In the genomic region with DNA sequence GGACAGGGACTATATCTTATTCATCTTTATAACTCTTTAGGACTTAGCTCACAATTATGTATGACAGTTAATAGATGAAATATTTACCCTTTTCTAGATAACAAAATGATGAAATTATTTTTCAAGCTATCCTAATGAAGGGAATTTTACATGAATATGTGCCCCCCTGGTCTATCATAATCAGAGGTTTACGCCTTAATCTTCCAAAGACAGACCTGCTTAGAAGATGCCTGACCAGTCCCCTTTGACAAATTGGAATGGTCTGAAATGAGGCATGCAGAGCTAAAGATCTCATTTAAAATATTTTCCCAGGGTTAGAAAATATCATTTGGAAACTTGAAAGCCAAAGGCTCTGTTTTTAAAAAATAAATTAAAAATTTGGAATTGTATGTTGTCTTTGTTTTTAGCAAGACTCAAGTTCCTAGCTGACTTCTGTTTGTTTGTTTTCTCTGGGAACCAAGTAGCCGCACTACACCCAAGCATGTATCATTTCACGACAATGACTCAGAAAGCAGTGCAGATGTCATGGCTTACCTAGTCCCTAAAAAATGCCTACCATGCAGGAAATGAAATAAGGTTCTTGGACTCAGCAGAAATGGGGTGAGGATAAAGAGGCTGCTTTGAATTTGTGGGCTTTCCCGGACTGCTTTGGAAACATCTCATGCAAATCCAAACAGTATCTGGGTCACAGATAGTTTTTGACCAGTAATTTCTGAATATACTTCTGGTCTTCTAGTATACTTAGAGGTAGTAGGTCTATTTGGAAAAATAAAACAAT, we compare ENCODE assay signal across 1 cellular context.
A peak's percentile ranks its signal among the peaks of the same experiment; 100 is the strongest.
TF ChIP-seq lines count a peak whose summit lies in the region.

No MANE protein-coding gene starts in this region.

TF ChIP-seq in HEK293, 187 proteins besides CTCF, POLR2A, EP300 and RAD21:
- TF ChIP-seq, protein P1, sequence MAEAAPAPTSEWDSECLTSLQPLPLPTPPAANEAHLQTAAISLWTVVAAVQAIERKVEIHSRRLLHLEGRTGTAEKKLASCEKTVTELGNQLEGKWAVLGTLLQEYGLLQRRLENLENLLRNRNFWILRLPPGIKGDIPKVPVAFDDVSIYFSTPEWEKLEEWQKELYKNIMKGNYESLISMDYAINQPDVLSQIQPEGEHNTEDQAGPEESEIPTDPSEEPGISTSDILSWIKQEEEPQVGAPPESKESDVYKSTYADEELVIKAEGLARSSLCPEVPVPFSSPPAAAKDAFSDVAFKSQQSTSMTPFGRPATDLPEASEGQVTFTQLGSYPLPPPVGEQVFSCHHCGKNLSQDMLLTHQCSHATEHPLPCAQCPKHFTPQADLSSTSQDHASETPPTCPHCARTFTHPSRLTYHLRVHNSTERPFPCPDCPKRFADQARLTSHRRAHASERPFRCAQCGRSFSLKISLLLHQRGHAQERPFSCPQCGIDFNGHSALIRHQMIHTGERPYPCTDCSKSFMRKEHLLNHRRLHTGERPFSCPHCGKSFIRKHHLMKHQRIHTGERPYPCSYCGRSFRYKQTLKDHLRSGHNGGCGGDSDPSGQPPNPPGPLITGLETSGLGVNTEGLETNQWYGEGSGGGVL (tag by site-specific recombination; IDR thresholded peaks at IDR 0.05), result no peak
- TF ChIP-seq KLF8 (tag by site-specific recombination; IDR thresholded peaks at IDR 0.05) (0 out of 2 replicates have a peak, but pooled peaks have one; percentile 17), ZNF571 (tag by site-specific recombination; IDR thresholded peaks at IDR 0.05) (no peak), GLI2 (tag by site-specific recombination; IDR thresholded peaks at IDR 0.05; ENCODE audit: borderline replicate concordance, low read depth) (no peak), TRIM28 (IDR thresholded peaks at IDR 0.05; ENCODE audit: borderline replicate concordance, low read length) (no peak), PATZ1 (tag by site-specific recombination; IDR thresholded peaks at IDR 0.05) (no peak), ZNF544 (tag by site-specific recombination; IDR thresholded peaks at IDR 0.05) (no peak), ZFP41 (tag by site-specific recombination; IDR thresholded peaks at IDR 0.05; ENCODE audit: borderline replicate concordance) (no peak), SCRT2 (tag by site-specific recombination; IDR thresholded peaks at IDR 0.05) (no peak), ZNF266 (tag by site-specific recombination; IDR thresholded peaks at IDR 0.05; ENCODE audit: low read depth) (no peak), ZNF549 (tag by site-specific recombination; IDR thresholded peaks at IDR 0.05) (no peak), ZNF121 (tag by site-specific recombination; IDR thresholded peaks at IDR 0.05) (no peak), ZNF837 (tag by site-specific recombination; IDR thresholded peaks at IDR 0.05) (no peak), ZBTB21 (tag by site-specific recombination; IDR thresholded peaks at IDR 0.05) (no peak), ZNF174 (tag by site-specific recombination; IDR thresholded peaks at IDR 0.05) (no peak), ZNF214 (tag by site-specific recombination; IDR thresholded peaks at IDR 0.05; ENCODE audit: borderline replicate concordance) (no peak), ZNF629 (tag by site-specific recombination; IDR thresholded peaks at IDR 0.05) (0 out of 2 replicates have a peak, but pooled peaks have one; percentile 23), ZNF132 (tag by site-specific recombination; IDR thresholded peaks at IDR 0.05; ENCODE audit: borderline replicate concordance) (no peak), ZNF335 (tag by site-specific recombination; conservative IDR thresholded peaks at IDR 0.05) (no peak), ZNF624 (tag by site-specific recombination; IDR thresholded peaks at IDR 0.05) (no peak), OSR2 (tag by site-specific recombination; IDR thresholded peaks at IDR 0.05) (peak; percentile 22; the same call in 1 of the 2 replicates), KLF10 (tag by site-specific recombination; IDR thresholded peaks at IDR 0.05) (no peak), ZNF776 (tag by site-specific recombination; IDR thresholded peaks at IDR 0.05; ENCODE audit: borderline replicate concordance) (no peak), OVOL3 (tag by site-specific recombination; IDR thresholded peaks at IDR 0.05) (no peak)
- TF ChIP-seq, protein P2, sequence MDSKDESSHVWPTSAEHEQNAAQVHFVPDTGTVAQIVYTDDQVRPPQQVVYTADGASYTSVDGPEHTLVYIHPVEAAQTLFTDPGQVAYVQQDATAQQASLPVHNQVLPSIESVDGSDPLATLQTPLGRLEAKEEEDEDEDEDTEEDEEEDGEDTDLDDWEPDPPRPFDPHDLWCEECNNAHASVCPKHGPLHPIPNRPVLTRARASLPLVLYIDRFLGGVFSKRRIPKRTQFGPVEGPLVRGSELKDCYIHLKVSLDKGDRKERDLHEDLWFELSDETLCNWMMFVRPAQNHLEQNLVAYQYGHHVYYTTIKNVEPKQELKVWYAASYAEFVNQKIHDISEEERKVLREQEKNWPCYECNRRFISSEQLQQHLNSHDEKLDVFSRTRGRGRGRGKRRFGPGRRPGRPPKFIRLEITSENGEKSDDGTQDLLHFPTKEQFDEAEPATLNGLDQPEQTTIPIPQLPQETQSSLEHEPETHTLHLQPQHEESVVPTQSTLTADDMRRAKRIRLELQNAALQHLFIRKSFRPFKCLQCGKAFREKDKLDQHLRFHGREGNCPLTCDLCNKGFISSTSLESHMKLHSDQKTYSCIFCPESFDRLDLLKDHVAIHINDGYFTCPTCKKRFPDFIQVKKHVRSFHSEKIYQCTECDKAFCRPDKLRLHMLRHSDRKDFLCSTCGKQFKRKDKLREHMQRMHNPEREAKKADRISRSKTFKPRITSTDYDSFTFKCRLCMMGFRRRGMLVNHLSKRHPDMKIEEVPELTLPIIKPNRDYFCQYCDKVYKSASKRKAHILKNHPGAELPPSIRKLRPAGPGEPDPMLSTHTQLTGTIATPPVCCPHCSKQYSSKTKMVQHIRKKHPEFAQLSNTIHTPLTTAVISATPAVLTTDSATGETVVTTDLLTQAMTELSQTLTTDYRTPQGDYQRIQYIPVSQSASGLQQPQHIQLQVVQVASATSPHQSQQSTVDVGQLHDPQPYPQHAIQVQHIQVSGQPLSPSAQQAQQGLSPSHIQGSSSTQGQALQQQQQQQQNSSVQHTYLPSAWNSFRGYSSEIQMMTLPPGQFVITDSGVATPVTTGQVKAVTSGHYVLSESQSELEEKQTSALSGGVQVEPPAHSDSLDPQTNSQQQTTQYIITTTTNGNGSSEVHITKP (tag by site-specific recombination; IDR thresholded peaks at IDR 0.05), result no peak
